15 cellular contexts compared by ENCODE assay signal in the genomic region with DNA sequence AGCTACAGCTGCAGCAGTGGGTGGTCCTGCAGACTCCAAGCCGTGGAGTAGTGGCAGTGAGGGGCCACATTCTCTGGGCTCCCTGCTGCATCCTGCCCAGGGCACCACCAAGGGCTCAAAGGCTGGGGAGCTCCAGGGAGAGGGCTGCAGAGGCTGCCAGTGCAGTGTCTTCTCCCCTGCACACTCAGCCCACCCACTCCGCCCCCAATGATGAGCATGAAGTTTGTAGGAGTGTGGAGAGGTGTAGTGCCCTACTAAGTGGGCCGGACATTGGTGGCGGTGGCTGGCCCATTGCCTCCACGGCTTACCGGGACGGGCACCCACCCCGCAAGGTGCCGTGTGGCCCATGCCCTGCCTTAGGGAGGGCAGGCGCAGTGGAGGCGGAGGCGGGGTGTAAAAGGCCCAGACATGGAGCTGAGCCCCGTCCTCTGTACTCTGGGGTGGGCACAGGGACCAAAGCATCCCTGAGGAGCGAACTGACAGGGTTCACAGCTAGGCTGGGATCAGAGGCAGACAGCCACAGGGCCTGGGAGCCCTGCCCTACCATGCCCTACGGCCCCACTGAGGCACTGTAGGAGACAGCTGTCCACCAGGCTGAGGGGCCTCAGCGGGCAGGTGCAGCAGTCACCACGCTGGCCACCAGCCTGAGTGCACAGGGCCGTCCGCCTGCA. TPM values are rescaled to one million over a fixed set of nuclear protein-coding genes. Genes with fewer than 3 reads are reported as not detected.
A peak's percentile ranks its signal among the peaks of the same experiment; 100 is the strongest.
DNase-seq lines count a peak whose midpoint lies in the region; ATAC-seq and FAIRE-seq lines count a peak whose summit lies in the region.
"Had no signal": no experiment of that assay in that cellular context is flagged by ENCODE, and none has a peak within 500 bp of the region (broad histone marks: within the 10 kb centered on the region; RNA-seq: fewer than 3 reads in every experiment).

No MANE protein-coding gene starts in this region.

- no peak overlapping the region for H3K4me3 ChIP-seq in BLaER1 treated with 17β-estradiol and CSF1 and Interleukin-3, amounts not matched to agents 10 nM and 100 nM
- no peak overlapping the region for H3K4me3 ChIP-seq in mesendoderm (ENCODE audit: low read length)
- H3K4me3 ChIP-seq: GM23338 had no signal

- H3K27ac Mint-ChIP-seq in T-helper 2 cell treated with Interferon-gamma antibody and Interleukin-4, amounts not matched to agents 5 μg/mL and 100 μg/mL, for 36 hours = no peak overlapping the region
- H3K27ac Mint-ChIP-seq: CD4-positive, alpha-beta memory T cell; GM23338; HFFc6 had no signal

- H3K4ac ChIP-seq in mesendoderm (ENCODE audit: low read depth, low read length) = no peak overlapping the region

- no peak for FAIRE-seq in RCC 7860 (lab: Jason Lieb, UNC)

- no peak overlapping the region for H3K27ac ChIP-seq in BLaER1 treated with 17β-estradiol and CSF1 and Interleukin-3, amounts not matched to agents 10 nM and 100 nM
- H3K27ac ChIP-seq in caudate nucleus (ENCODE audit: low read depth, low read length) (peak overlapping the region; percentile 13), mesendoderm (ENCODE audit: low read depth, low read length) (no peak overlapping the region)

- no peak overlapping the region for H3K18ac ChIP-seq in mesendoderm (ENCODE audit: low read length)

- peaks cover under 1% of the 10 kb centered on the region for H3K27me3 Mint-ChIP-seq in T-helper 2 cell treated with Interferon-gamma antibody and Interleukin-4, amounts not matched to agents 5 μg/mL and 100 μg/mL, for 36 hours (ENCODE audit: low read depth)
- H3K27me3 Mint-ChIP-seq: CD4-positive, alpha-beta memory T cell had no signal

- no peak for ATAC-seq in HG03460 (IDR thresholded peaks at IDR 0.05; ENCODE audit: unreplicated experiment)
- ATAC-seq: Panc1 had no signal

- peaks cover 0 to 15% (median 0%) of the 10 kb centered on the region in 11 experiments; a peak in 2 of 22 replicates for H3K27me3 ChIP-seq in BLaER1 treated with 17β-estradiol and CSF1 and Interleukin-3, amounts not matched to agents 10 nM and 100 nM
- H3K27me3 ChIP-seq in mesendoderm (ENCODE audit: insufficient read depth, low read length, poor library complexity) = no peaks in the 10 kb centered on the region

- H3K4me1 Mint-ChIP-seq in T-helper 2 cell treated with Interferon-gamma antibody and Interleukin-4, amounts not matched to agents 5 μg/mL and 100 μg/mL, for 36 hours (ENCODE audit: low read depth) = no peaks in the 10 kb centered on the region
- H3K4me1 Mint-ChIP-seq: CD4-positive, alpha-beta memory T cell had no signal

- no CpG with 5 or more reads among the region's 19 CpGs for WGBS in mesendoderm (ENCODE audit: extremely low coverage, insufficient coverage, low lambda C conversion rate)

- peaks cover 0 to 11% (median 0%) of the 10 kb centered on the region in 11 experiments; a peak in 5 of 22 replicates for H4K20me1 ChIP-seq in BLaER1 treated with 17β-estradiol and CSF1 and Interleukin-3, amounts not matched to agents 10 nM and 100 nM

- H3K56ac ChIP-seq in mesendoderm (ENCODE audit: low read length) = peak overlapping the region; percentile 11

- no peak overlapping the region for H2AK5ac ChIP-seq in mesendoderm (ENCODE audit: low read length)

- H3K36me3 Mint-ChIP-seq in T-helper 2 cell treated with Interferon-gamma antibody and Interleukin-4, amounts not matched to agents 5 μg/mL and 100 μg/mL, for 36 hours (ENCODE audit: low read depth) = no peaks in the 10 kb centered on the region
- H3K36me3 Mint-ChIP-seq: CD4-positive, alpha-beta memory T cell had no signal

- no peak overlapping the region for H4K8ac ChIP-seq in mesendoderm (ENCODE audit: low read depth, low read length)

- no peak overlapping the region for H2BK5ac ChIP-seq in mesendoderm (ENCODE audit: low read length)

- H3K9me3 ChIP-seq in BLaER1 treated with 17β-estradiol and CSF1 and Interleukin-3, amounts not matched to agents 10 nM and 100 nM (replicated peaks in 1 of 11) = peaks cover 0 to 6% (median 0%) of the 10 kb centered on the region in 11 experiments; a peak in 4 of 22 replicates

- H3K9me3 Mint-ChIP-seq in T-helper 2 cell treated with Interferon-gamma antibody and Interleukin-4, amounts not matched to agents 5 μg/mL and 100 μg/mL, for 36 hours = no peaks in the 10 kb centered on the region
- H3K9me3 Mint-ChIP-seq: GM23338 had no signal

- no peak overlapping the region for H3K4me3 Mint-ChIP-seq in T-helper 2 cell treated with Interferon-gamma antibody and Interleukin-4, amounts not matched to agents 5 μg/mL and 100 μg/mL, for 36 hours
- H3K4me3 Mint-ChIP-seq: CD4-positive, alpha-beta memory T cell; GM23338; HFFc6 had no signal

- H3K4me1 ChIP-seq in BLaER1 treated with 17β-estradiol and CSF1 and Interleukin-3, amounts not matched to agents 10 nM and 100 nM = peaks cover 37 to 91% (median 81%) of the 10 kb centered on the region in 10 experiments
- H3K4me1 ChIP-seq in mesendoderm (ENCODE audit: control insufficient read depth, low read depth, low read length) = peaks cover 10% of the 10 kb centered on the region

- no peak for DNase-seq in caudate nucleus (lab: John Stamatoyannopoulos, UW)
- no peak for DNase-seq in mesendoderm
- peak; percentile 50 for DNase-seq in retina
- no peak for DNase-seq in RCC 7860 (ENCODE audit: low spot score)
- DNase-seq in T-helper 2 cell treated with Interferon-gamma antibody and Interleukin-4, amounts not matched to agents 5 μg/mL and 100 μg/mL, for 36 hours (ENCODE audit: low spot score) = no peak
- DNase-seq: AML-193; CD4-positive, alpha-beta memory T cell; HFFc6; MM.1S; NCI-H187 treated with DMSO at 0.1 percent for 48 hours; SHP77 treated with DMSO at 0.1 percent for 48 hours had no signal

- H2BK120ac ChIP-seq in mesendoderm (ENCODE audit: low read depth, low read length) = no peak overlapping the region

- no peak overlapping the region for H4K5ac ChIP-seq in mesendoderm (ENCODE audit: low read length)

- H3K79me2 ChIP-seq in mesendoderm (ENCODE audit: control insufficient read depth, insufficient read depth, low read length) = no peaks in the 10 kb centered on the region

- no peak overlapping the region for H3K23ac ChIP-seq in mesendoderm (ENCODE audit: low read length)

- H3K36me3 ChIP-seq in BLaER1 treated with 17β-estradiol and CSF1 and Interleukin-3, amounts not matched to agents 10 nM and 100 nM = no peaks in the 10 kb centered on the region
- no peaks in the 10 kb centered on the region for H3K36me3 ChIP-seq in mesendoderm (ENCODE audit: control insufficient read depth, insufficient read depth, low read length)

- H3K79me1 ChIP-seq in mesendoderm (ENCODE audit: low read length) = no peaks in the 10 kb centered on the region

- peak overlapping the region; percentile 5 to 84 (median 75); a peak in 20 of 22 replicates for H3K4me2 ChIP-seq in BLaER1 treated with 17β-estradiol and CSF1 and Interleukin-3, amounts not matched to agents 10 nM and 100 nM
- no peak overlapping the region for H3K4me2 ChIP-seq in mesendoderm (ENCODE audit: low read length)
- H3K4me2 ChIP-seq: GM23338 had no signal

- H2BK15ac ChIP-seq in mesendoderm (replicated peaks; ENCODE audit: low read depth) = no peak overlapping the region

- peak overlapping the region in 4 of 11 experiments; percentile 2 to 53 (median 32); a peak in 3 of 22 replicates for H3K9ac ChIP-seq in BLaER1 treated with 17β-estradiol and CSF1 and Interleukin-3, amounts not matched to agents 10 nM and 100 nM
- no peak overlapping the region for H3K9ac ChIP-seq in mesendoderm (ENCODE audit: low read length)

RNA-seq across cellular contexts. Expression of a gene that starts 18.9 kb away (rescaled TPM):
- polyA plus RNA-seq in mesendoderm (2013, experiment 1 of 2) = 9.4 TPM
- polyA plus RNA-seq in mesendoderm (2013, experiment 2 of 2) = 9.6 TPM

RNA-seq across cellular contexts. Expression of a gene that starts 23.2 kb away (rescaled TPM):
- 5.3 TPM for polyA plus RNA-seq in mesendoderm (2013, experiment 1 of 2)
- polyA plus RNA-seq in mesendoderm (2013, experiment 2 of 2) = 4.2 TPM

RNA-seq across cellular contexts. Expression of a gene that starts 56.1 kb away (rescaled TPM):
- 20.1 TPM for polyA plus RNA-seq in mesendoderm (2013, experiment 1 of 2)
- polyA plus RNA-seq in mesendoderm (2013, experiment 2 of 2) = 22.6 TPM

RNA-seq across cellular contexts. Expression of a gene that starts 56.1 kb away (rescaled TPM):
- polyA plus RNA-seq in mesendoderm (2013, experiment 1 of 2) = 11.0 TPM
- polyA plus RNA-seq in mesendoderm (2013, experiment 2 of 2) = 10.7 TPM
